10 cellular contexts compared by ENCODE assay signal in the genomic region with DNA sequence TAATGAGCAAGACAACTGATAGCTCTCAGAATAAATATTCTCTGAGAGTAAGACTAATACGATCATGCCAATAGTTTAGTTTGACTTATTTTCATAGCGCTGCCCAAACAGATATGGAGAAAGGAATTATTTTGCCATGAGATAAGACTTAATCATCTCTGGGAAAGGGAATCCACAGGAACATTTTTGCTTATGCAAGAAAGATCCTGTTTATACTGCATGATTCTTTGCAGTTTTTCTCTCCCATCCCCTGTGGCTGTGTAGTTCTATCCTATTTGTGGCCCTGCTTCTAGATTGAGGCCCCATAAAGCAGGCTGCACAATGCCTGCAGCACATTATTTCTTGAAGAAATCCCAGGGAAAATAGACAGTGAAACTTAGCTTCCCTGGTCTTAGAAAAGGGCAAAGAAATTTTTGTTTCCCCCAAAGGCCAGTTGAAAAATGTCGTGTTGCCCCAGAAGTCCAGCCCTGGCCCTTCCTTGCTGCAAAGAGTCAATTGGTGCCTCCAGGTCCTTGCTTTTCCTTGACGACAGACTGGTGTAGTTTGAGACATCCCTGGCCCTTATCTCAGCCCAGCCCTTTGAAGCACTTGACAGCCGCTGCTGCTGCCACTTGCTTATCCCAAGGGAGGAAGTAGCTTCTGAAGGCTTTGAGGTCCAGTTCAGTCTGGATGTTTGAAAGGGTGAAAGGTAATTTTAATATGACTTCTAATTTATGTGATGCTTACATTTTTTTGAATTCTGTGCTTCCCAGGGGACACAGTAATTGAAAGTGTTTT. TPM values are rescaled to one million over a fixed set of nuclear protein-coding genes. Genes with fewer than 3 reads are reported as not detected.
DNase-seq lines count a peak whose midpoint lies in the region; ATAC-seq and TF ChIP-seq lines count a peak whose summit lies in the region.
"Had no signal": no experiment of that assay in that cellular context is flagged by ENCODE, and none has a peak within 500 bp of the region (broad histone marks: within the 10 kb centered on the region; RNA-seq: fewer than 3 reads in every experiment).

No MANE protein-coding gene starts in this region.

- intact Hi-C loops in colonic mucosa (cut with DNase I), result no loop called here

- H3K27me3 ChIP-seq in skeletal muscle satellite cell (ENCODE audit: control insufficient read depth, insufficient read depth, low read length), result no peaks in the 10 kb centered on the region
- no peaks in the 10 kb centered on the region for H3K27me3 ChIP-seq in colonic mucosa

- peak; percentile 2 to 22 for DNase-seq in NCI-H187 (lab: John Stamatoyannopoulos, UW)
- no peak for DNase-seq in NCI-H187 treated with DMSO at 0.1 percent for 48 hours (lab: John Stamatoyannopoulos, UW)
- peak; percentile 21 for DNase-seq in glomerular visceral epithelial cell (ENCODE audit: extremely low spot score)
- no peak for DNase-seq in colonic mucosa
- no peak for DNase-seq in NCI-H1105 (lab: John Stamatoyannopoulos, UW)
- DNase-seq: activated CD4-positive, alpha-beta T cell treated with anti-CD3 and anti-CD28 coated beads for 36 hours had no signal

- no peaks in the 10 kb centered on the region for H3K9me3 ChIP-seq in skeletal muscle satellite cell (replicated peaks; ENCODE audit: low read length)
- H3K9me3 ChIP-seq in colonic mucosa, result no peaks in the 10 kb centered on the region

- ATAC-seq in SK-N-SH treated with all-trans-retinoic acid at 6 μM for 48 hours (peak; percentile 66), HG03175 (IDR thresholded peaks at IDR 0.05; ENCODE audit: unreplicated experiment) (no peak)
- ATAC-seq: activated CD4-positive, alpha-beta T cell treated with anti-CD3 and anti-CD28 coated beads for 36 hours; GM12878 had no signal

- H3K4me1 ChIP-seq in skeletal muscle satellite cell (ENCODE audit: control insufficient read depth, insufficient read depth, low read length) (peaks cover 21% of the 10 kb centered on the region), colonic mucosa (peaks cover 6% of the 10 kb centered on the region)

- H3K36me3 ChIP-seq in skeletal muscle satellite cell (ENCODE audit: insufficient read depth, low read length) (no peaks in the 10 kb centered on the region), colonic mucosa (no peaks in the 10 kb centered on the region)

- peak overlapping the region; percentile 74 for H3K4me2 ChIP-seq in skeletal muscle satellite cell (ENCODE audit: low read length)

- H3K9ac ChIP-seq in skeletal muscle satellite cell (ENCODE audit: low read depth, low read length) (peak overlapping the region; percentile 70), colonic mucosa (ENCODE audit: low read depth in 2 of 2, low read length in 2 of 2) (no peak overlapping the region)

- no peak overlapping the region for H3K27ac ChIP-seq in colonic mucosa

- no peak for TF ChIP-seq CTCF in colonic mucosa (IDR thresholded peaks at IDR 0.05)

- H3K4me3 ChIP-seq in skeletal muscle satellite cell (ENCODE audit: low read length) (no peak overlapping the region), colonic mucosa (no peak overlapping the region)
- H3K4me3 ChIP-seq: GM12878 had no signal

TF ChIP-seq in SK-N-SH treated with all-trans-retinoic acid at 6 μM for 48 hours, 23 proteins besides CTCF, POLR2A, EP300 and RAD21:
- TF ChIP-seq TCF4 (CRISPR knock-in tag; IDR thresholded peaks at IDR 0.05; ENCODE audit: borderline replicate concordance) (no peak), PPARA (CRISPR knock-in tag; IDR thresholded peaks at IDR 0.05; ENCODE audit: borderline replicate concordance) (no peak)

RNA-seq across cellular contexts. Expression of gene SH3RF1, which starts 45.0 kb away (rescaled TPM):
- 14.7 and 16.6 TPM in 2 replicates for total RNA-seq in skeletal muscle satellite cell (2012; rRNA removed)
- total RNA-seq in colonic mucosa, result 10 to 100 TPM; 50.2 to 77.1 TPM

Comparison
In these comparisons a context has a peak if more than half of its experiments do, and no peak if none do; other contexts are left out.
1. DNase-seq: peak in NCI-H187 (2 of 2) and glomerular visceral epithelial cell (single experiment); none in NCI-H187 treated with DMSO at 0.1 percent for 48 hours (single experiment), colonic mucosa (single experiment) and NCI-H1105 (single experiment).